8 cellular contexts compared by ENCODE assay signal in genomic region chr9:34047864-34048729, GRCh38.
DNase-seq lines count a peak whose midpoint lies in the region; ATAC-seq lines count a peak whose summit lies in the region.

No MANE protein-coding gene starts in this region.

- peak; percentile 33 for ATAC-seq in GM21447 (IDR thresholded peaks at IDR 0.05; ENCODE audit: unreplicated experiment)

- H3K27ac ChIP-seq in angular gyrus (ENCODE audit: low read depth, low read length): peak overlapping the region; percentile 92

- in situ Hi-C loops in KBM-7 (cut with MboI; ENCODE audit: low pct_unique_long_range_greater_than_20kb, low sequenced_read_pairs): no loop called here

- DNase-seq in D341Med (ENCODE audit: low spot score) (peak; percentile 62), HuH-7.5 (ENCODE audit: low spot score) (peak; percentile 41), T follicular helper cell (ENCODE audit: low read depth) (peak; percentile 19), iPS-NIHi11 (ENCODE audit: low spot score) (peak; percentile 42), KBM-7 (no peak)
- peak; percentile 32 to 35 for DNase-seq in stimulated activated CD4-positive, alpha-beta T cell treated with anti-CD3 and anti-CD28 coated beads, Interleukin-15, amount 100 ng/mL, for 1 hour (ENCODE audit: low read depth in 1 of 2, low spot score in 1 of 2)
